26 cellular contexts compared by ENCODE assay signal in the genomic region with DNA sequence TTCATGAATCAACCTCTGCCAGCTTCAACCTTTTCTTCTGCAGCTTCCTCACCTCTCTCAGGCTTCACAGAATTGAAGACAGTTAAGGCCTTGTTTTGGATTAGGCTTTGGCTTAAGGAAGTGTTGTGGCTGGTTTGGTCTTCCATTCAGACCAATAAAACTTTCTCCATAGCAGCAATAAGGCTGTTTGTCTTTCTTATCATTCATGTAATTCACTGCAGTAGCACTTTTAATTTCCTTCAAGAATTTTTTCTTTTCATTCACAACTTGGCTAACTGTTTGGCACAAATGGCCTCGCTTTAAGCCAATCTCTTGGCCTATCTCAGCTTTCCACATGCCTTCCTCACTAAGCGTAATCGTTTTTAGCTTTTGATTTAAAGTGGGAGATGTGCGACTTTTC.
"Had no signal": no experiment of that assay in that cellular context is flagged by ENCODE, and none has a peak within 500 bp of the region (broad histone marks: within the 10 kb centered on the region; RNA-seq: fewer than 3 reads in every experiment).

No MANE protein-coding gene starts in this region.

- DNase-seq: stimulated activated CD4-positive, alpha-beta T cell treated with anti-CD3 and anti-CD28 coated beads, Interleukin-2, amount 100 ng/mL, for 48 hours; stimulated activated CD4-positive, alpha-beta T cell treated with anti-CD3 and anti-CD28 coated beads, Interleukin-4, amount 100 ng/mL, for 1 hour; stimulated activated CD4-positive, alpha-beta T cell treated with anti-CD3 and anti-CD28 coated beads, Interleukin-4, amount 100 ng/mL, for 24 hours; stimulated activated CD4-positive, alpha-beta T cell treated with anti-CD3 and anti-CD28 coated beads, Interleukin-4, amount 100 ng/mL, for 4 hours; stimulated activated CD8-positive, alpha-beta memory T cell treated with anti-CD3 and anti-CD28 coated beads, Interleukin-4, amount 100 ng/mL, for 48 hours; stimulated activated naive B cell treated with anti-CD40 and anti-IgM and Interleukin-4, amounts not matched to agents 10 μg/mL and 1 μg/mL and 100 μg/mL, for 72 hours; stimulated activated naive CD4-positive, alpha-beta T cell; stimulated activated naive CD4-positive, alpha-beta T cell treated with Interleukin-2 at 50 U/mL for 16 hours; stimulated activated naive CD8-positive, alpha-beta T cell treated with anti-CD3 and anti-CD28 coated beads, Interleukin-15, amount 100 ng/mL, for 72 hours; stimulated activated naive CD8-positive, alpha-beta T cell treated with anti-CD3 and anti-CD28 coated beads, Interleukin-15, Interleukin-2, amounts not matched to agents 100 U/mL and 50 U/mL, for 24 hours; stomach; substantia nigra; testis; thyroid gland; tibial artery; transverse colon; trophoblast cell; upper lobe of left lung; upper lobe of right lung; uterus had no signal

- H3K27me3 ChIP-seq: stomach, suprapubic skin, testis, thyroid gland, tibial artery, tibial nerve, transverse colon, upper lobe of left lung, upper lobe of right lung, uterus, vagina had no signal

- H3K36me3 ChIP-seq: stomach, suprapubic skin, thoracic aorta, thyroid gland, tibial artery, tibial nerve, transverse colon, upper lobe of left lung, upper lobe of right lung, uterus, vagina had no signal

- ATAC-seq: stimulated activated effector memory CD8-positive, alpha-beta T cell treated with anti-CD3 and anti-CD28 coated beads, Interleukin-12 subunit alpha, Interleukin-12 subunit beta, amount 100 ng/mL, for 72 hours; stimulated activated memory B cell treated with anti-CD40 and anti-IgM and Interleukin-4, amounts not matched to agents 10 μg/mL and 1 μg/mL and 100 μg/mL, for 72 hours; stimulated activated naive B cell treated with anti-CD40 and anti-IgM and Interleukin-4, amounts not matched to agents 10 μg/mL and 1 μg/mL and 100 μg/mL, for 72 hours; stimulated activated naive CD8-positive, alpha-beta T cell treated with anti-CD3 and anti-CD28 coated beads, Interleukin-15, amount 100 ng/mL, for 72 hours; stimulated activated naive CD8-positive, alpha-beta T cell treated with anti-CD3 and anti-CD28 coated beads, Interleukin-15, Interleukin-2, amounts not matched to agents 100 U/mL and 50 U/mL, for 24 hours; upper lobe of right lung had no signal

- H3K4me3 ChIP-seq: stomach, suprapubic skin, testis, thoracic aorta, thyroid gland, tibial artery, tibial nerve, transverse colon, upper lobe of left lung, upper lobe of right lung, uterus, vagina had no signal

- H3K9me3 ChIP-seq: suprapubic skin, testis, thoracic aorta, thyroid gland, transverse colon, upper lobe of right lung, uterus, vagina had no signal

- H3K27ac ChIP-seq: stomach, suprapubic skin, testis, thoracic aorta, thyroid gland, tibial artery, tibial nerve, transverse colon, upper lobe of left lung, upper lobe of right lung, uterus, vagina had no signal

- H3K4me1 ChIP-seq: stomach, suprapubic skin, testis, thyroid gland, tibial artery, tibial nerve, transverse colon, upper lobe of left lung, upper lobe of right lung, uterus, vagina had no signal
